25 cellular contexts compared by ENCODE assay signal in the genomic region with DNA sequence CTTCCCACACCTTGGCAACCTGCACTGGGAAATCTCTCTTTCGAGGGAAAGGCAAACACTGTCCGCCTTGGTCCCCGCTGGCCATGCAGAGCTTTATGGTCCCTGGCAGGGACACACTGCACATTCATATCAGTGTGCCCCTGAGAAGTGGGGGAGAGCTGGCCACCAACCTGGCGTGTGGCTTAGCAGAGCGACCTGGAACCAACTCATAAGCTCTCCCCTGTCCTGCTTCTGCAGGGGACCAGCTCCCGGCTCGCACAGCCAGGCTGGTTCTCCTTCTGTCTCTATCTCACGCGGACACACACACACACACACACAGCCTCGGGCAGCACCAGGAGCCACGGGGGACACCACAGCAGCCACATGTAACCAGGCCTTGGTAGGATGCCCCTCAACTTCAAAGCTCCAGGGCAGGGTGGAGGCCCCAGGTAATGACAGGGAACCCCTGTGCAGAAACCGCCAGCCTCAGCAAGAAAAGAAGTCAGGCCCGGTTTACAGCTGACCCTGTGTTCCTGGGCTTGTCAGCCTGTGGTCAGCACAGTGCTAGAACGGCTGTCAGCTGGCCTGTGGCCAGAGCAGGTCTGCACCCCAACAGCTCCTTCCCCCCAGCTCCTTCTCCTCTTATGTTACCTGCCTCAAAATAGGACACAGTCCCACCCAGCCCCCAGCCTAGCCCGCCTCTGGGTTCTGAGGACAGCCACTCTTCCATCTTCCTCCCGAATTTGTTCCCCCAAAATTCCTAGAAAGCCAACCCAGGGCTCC.
"Had no signal": no experiment of that assay in that cellular context is flagged by ENCODE, and none has a peak within 500 bp of the region (broad histone marks: within the 10 kb centered on the region; RNA-seq: fewer than 3 reads in every experiment).

No MANE protein-coding gene starts in this region.

- H3K9me3 ChIP-seq: adrenal gland, ascending aorta, colonic mucosa, heart left ventricle, prostate gland, right atrium auricular region, thyroid gland had no signal

- H3K9me3 Mint-ChIP-seq: activated T-cell treated with anti-CD3 and anti-CD28 coated beads, Interleukin-2, amount 50 U/mL, for 4 hours; activated T-helper 2 cell treated with anti-CD3 and anti-CD28 coated beads, Interferon-gamma antibody, Interleukin-2, Interleukin-4, amounts not matched to agents 10 μg/mL and 5 μg/mL and 100 μg/mL, durations not matched to agents 14 hours and 24 hours and 36 hours; mesothelial cell of epicardium; naive thymus-derived CD8-positive, alpha-beta T cell; T-helper 2 cell treated with Interferon-gamma antibody and Interleukin-4, amounts not matched to agents 5 μg/mL and 100 μg/mL, for 36 hours had no signal

- H3K36me3 Mint-ChIP-seq: activated naive CD8-positive, alpha-beta T cell; mesothelial cell of epicardium; naive thymus-derived CD8-positive, alpha-beta T cell had no signal

- H3K4me1 ChIP-seq: colonic mucosa, prostate gland, thyroid gland had no signal

- H3K27me3 ChIP-seq: adrenal gland, ascending aorta, brain microvascular endothelial cell, colonic mucosa, right atrium auricular region, thyroid gland had no signal

- H3K36me3 ChIP-seq: adrenal gland, ascending aorta, brain microvascular endothelial cell, colonic mucosa, heart left ventricle, prostate gland, right atrium auricular region, thyroid gland had no signal

- H3K27ac ChIP-seq: adrenal gland, ascending aorta, brain microvascular endothelial cell, colonic mucosa, epithelial cell of prostate, heart left ventricle, prostate gland, right atrium auricular region, thyroid gland, VCaP had no signal

- H3K27ac Mint-ChIP-seq: activated naive CD8-positive, alpha-beta T cell; activated T-helper 2 cell treated with anti-CD3 and anti-CD28 coated beads, Interferon-gamma antibody, Interleukin-2, Interleukin-4, amounts not matched to agents 10 μg/mL and 5 μg/mL and 100 μg/mL, durations not matched to agents 14 hours and 24 hours and 36 hours; mesothelial cell of epicardium; T-helper 2 cell treated with Interferon-gamma antibody and Interleukin-4, amounts not matched to agents 5 μg/mL and 100 μg/mL, for 36 hours had no signal

- H3K27me3 Mint-ChIP-seq: activated naive CD8-positive, alpha-beta T cell had no signal

- ATAC-seq: activated T-cell treated with anti-CD3 and anti-CD28 coated beads, Interleukin-2, amount 50 U/mL, for 4 hours; heart left ventricle; left cardiac atrium; naive thymus-derived CD8-positive, alpha-beta T cell; stimulated activated naive CD8-positive, alpha-beta T cell treated with anti-CD3 and anti-CD28 coated beads, Interleukin-15, Interleukin-2, amounts not matched to agents 100 U/mL and 50 U/mL, for 24 hours had no signal

- H3K4me3 Mint-ChIP-seq: activated naive CD8-positive, alpha-beta T cell; activated T-cell treated with anti-CD3 and anti-CD28 coated beads, Interleukin-2, amount 50 U/mL, for 4 hours; mesothelial cell of epicardium; naive thymus-derived CD8-positive, alpha-beta T cell; T-helper 2 cell treated with Interferon-gamma antibody and Interleukin-4, amounts not matched to agents 5 μg/mL and 100 μg/mL, for 36 hours had no signal

- H3K4me3 ChIP-seq: adrenal gland, ascending aorta, colonic mucosa, heart left ventricle, lung, prostate gland, right atrium auricular region, thyroid gland had no signal

- DNase-seq: activated CD4-positive, alpha-beta T cell treated with anti-CD3 and anti-CD28 coated beads for 1 hour; activated CD8-positive, alpha-beta memory T cell treated with anti-CD3 and anti-CD28 coated beads, Interleukin-2, amount 50 U/mL, for 4 hours; activated naive CD4-positive, alpha-beta T cell; activated T-cell treated with anti-CD3 and anti-CD28 coated beads, Interleukin-2, amount 50 U/mL, for 4 hours; adrenal gland; brain microvascular endothelial cell; central memory CD4-positive, alpha-beta T cell; colonic mucosa; heart left ventricle; left cardiac atrium; naive thymus-derived CD8-positive, alpha-beta T cell; stimulated activated CD4-positive, alpha-beta T cell treated with anti-CD3 and anti-CD28 coated beads, Interleukin-12 subunit alpha, Interleukin-12 subunit beta, amount 100 ng/mL, for 4 hours; stimulated activated CD4-positive, alpha-beta T cell treated with anti-CD3 and anti-CD28 coated beads, Interleukin-4, amount 100 ng/mL, for 4 hours; stimulated activated naive CD8-positive, alpha-beta T cell treated with anti-CD3 and anti-CD28 coated beads, Interleukin-15, Interleukin-2, amounts not matched to agents 100 U/mL and 50 U/mL, for 24 hours had no signal
